8 cellular contexts compared by ENCODE assay signal in the genomic region with DNA sequence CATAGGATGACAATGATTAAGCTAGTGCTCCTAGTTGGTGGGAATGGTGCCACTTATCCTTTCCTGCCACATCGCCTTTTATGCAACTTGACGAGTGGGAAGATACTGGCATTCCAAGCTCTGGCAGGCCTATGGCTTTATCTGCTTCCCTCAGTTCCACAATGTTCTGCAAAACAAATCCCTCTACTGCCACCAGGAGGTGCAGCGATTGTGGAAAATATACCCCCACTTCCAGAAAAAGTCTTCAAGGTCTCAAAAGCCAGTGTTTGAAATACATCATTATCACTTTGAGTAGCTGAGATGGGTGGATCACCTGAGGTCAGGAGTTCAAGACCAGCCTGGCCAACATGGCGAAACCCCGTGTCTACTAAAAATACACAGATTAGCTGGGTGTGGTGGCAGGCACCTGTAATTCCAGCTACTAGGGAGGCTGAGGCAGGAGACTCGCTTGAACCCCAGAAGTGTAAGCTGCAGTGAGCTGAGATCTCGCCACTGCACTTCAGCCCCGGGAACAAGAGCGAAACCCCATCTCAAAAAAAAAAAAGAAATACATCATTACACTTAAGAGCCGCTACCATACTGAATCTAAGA. TPM values are rescaled to one million over a fixed set of nuclear protein-coding genes. Genes with fewer than 3 reads are reported as not detected.
DNase-seq lines count a peak whose midpoint lies in the region; ATAC-seq and TF ChIP-seq lines count a peak whose summit lies in the region.

No MANE protein-coding gene starts in this region.

- H3K9me3 ChIP-seq in SJCRH30 (replicated peaks) (no peaks in the 10 kb centered on the region), lower lobe of right lung (no peaks in the 10 kb centered on the region), aorta (ENCODE audit: control insufficient read depth, low read length) (no peaks in the 10 kb centered on the region)

- peaks cover 54% of the 10 kb centered on the region for H3K36me3 Mint-ChIP-seq in Calu3 (ENCODE audit: insufficient read depth, unreplicated experiment)

- H3K4me1 ChIP-seq in SJCRH30 (no peaks in the 10 kb centered on the region; the same call in 1 of the 2 replicates), lower lobe of right lung (peaks cover 47% of the 10 kb centered on the region), aorta (ENCODE audit: control insufficient read depth in 1 of 2, insufficient read depth in 2 of 2, low read length in 2 of 2) (no peaks in the 10 kb centered on the region)

- peak overlapping the region; percentile 31 for H3K27ac Mint-ChIP-seq in Calu3 (ENCODE audit: unreplicated experiment)

- H3K27ac ChIP-seq in SJCRH30 = no peak overlapping the region
- H3K27ac ChIP-seq in lower lobe of right lung = no peak overlapping the region
- H3K27ac ChIP-seq in aorta (ENCODE audit: low read depth in 1 of 2, low read length in 2 of 2) = no peak overlapping the region

- CTCF ChIA-PET in Calu3 (lab: Charles Lee) = interaction anchor here (0.7 to 2.3 kb wide), 13 partner anchors 9 to 1246 kb away, joined by 3 to 17 read pairs (median 5); no protein-coding TSS in a partner anchor
- CTCF ChIA-PET in HEK293T (lab: Yijun Ruan, JAX) = interaction anchor here (0.6 to 2.2 kb wide), 8 partner anchors 9 to 384 kb away, joined by 3 to 13 read pairs (median 4); no protein-coding TSS in a partner anchor

- peak overlapping the region; percentile 76 for H3K4me3 Mint-ChIP-seq in Calu3 (ENCODE audit: low read depth, unreplicated experiment)

- BruUV-seq in Calu3 (replicated peaks; lab: Mats Ljungman, UMichigan) = no TSS peak

- no peaks in the 10 kb centered on the region for H3K36me3 ChIP-seq in SJCRH30
- H3K36me3 ChIP-seq in lower lobe of right lung = no peaks in the 10 kb centered on the region
- H3K36me3 ChIP-seq in aorta (ENCODE audit: control insufficient read depth in 1 of 2, insufficient read depth in 2 of 2, low read length in 1 of 2) = no peaks in the 10 kb centered on the region

- H3K27me3 ChIP-seq in SJCRH30 (no peaks in the 10 kb centered on the region), lower lobe of right lung (ENCODE audit: low read depth) (no peaks in the 10 kb centered on the region), aorta (ENCODE audit: control insufficient read depth in 1 of 2, insufficient read depth in 2 of 2, low read length in 1 of 2) (no peaks in the 10 kb centered on the region)

- peak; percentile 63 for DNase-seq in Calu3
- peak; percentile 57 for DNase-seq in HEK293T (ENCODE audit: extremely low spot score)
- peak; percentile 26 to 53 for DNase-seq in SJCRH30
- DNase-seq in dedifferentiated amniotic fluid mesenchymal stem cell (ENCODE audit: extremely low spot score) = peak; percentile 72
- no peak for DNase-seq in lower lobe of right lung
- DNase-seq in aorta = peak in 1 of 2 donors; percentile 63
- no peak for DNase-seq in activated CD8-positive, alpha-beta memory T cell treated with anti-CD3 and anti-CD28 coated beads, Interleukin-2, amount 50 U/mL, for 48 hours

- H3K4me1 Mint-ChIP-seq in Calu3 (ENCODE audit: low read depth, unreplicated experiment) = peaks cover 42% of the 10 kb centered on the region

- 49 to 54% methylated on average over 10 of the region's 10 CpGs for WGBS in aorta, 2 donors

- peak; percentile 60 for TF ChIP-seq CTCF in Calu3 (IDR thresholded peaks at IDR 0.05; ENCODE audit: unreplicated experiment)
- peak; percentile 71 for TF ChIP-seq CTCF in lower lobe of right lung (IDR thresholded peaks at IDR 0.05)

- POLR2A ChIA-PET in HEK293T (lab: Yijun Ruan, JAX) = no interaction called here

- intact Hi-C loops in Calu3 (cut with micrococcal nuclease; ENCODE audit: unreplicated experiment) (loop anchor here (1.0 to 2.0 kb wide), 5 partner anchors 33 to 140 kb away; no protein-coding TSS in a partner anchor), lower lobe of right lung (cut with DNase I) (loop anchor here (10.0 kb wide), 1 partner anchor 59 kb away; no protein-coding TSS in a partner anchor), aorta (cut with DNase I) (loop anchor here (5.0 to 10.0 kb wide), 4 partner anchors 89 to 1279 kb away; no protein-coding TSS in a partner anchor)

- no peaks in the 10 kb centered on the region for H3K9me3 Mint-ChIP-seq in Calu3 (ENCODE audit: low read depth, unreplicated experiment)

- H3K27me3 Mint-ChIP-seq in Calu3 (ENCODE audit: unreplicated experiment) = no peaks in the 10 kb centered on the region

- H3K4me3 ChIP-seq in SJCRH30 (no peak overlapping the region), lower lobe of right lung (no peak overlapping the region), aorta (ENCODE audit: low read length in 2 of 2) (no peak overlapping the region)

- ATAC-seq in lower lobe of right lung (no peak), aorta (ENCODE audit: low FRiP score) (peak; percentile 64), HG02642 (IDR thresholded peaks at IDR 0.05; ENCODE audit: poor library complexity, unreplicated experiment) (no peak)

TF ChIP-seq in HEK293T, 16 proteins besides CTCF, POLR2A, EP300 and RAD21:
- TF ChIP-seq CTBP1 (IDR thresholded peaks at IDR 0.05; ENCODE audit: borderline replicate concordance) (no peak), FOXM1 (IDR thresholded peaks at IDR 0.05; ENCODE audit: borderline replicate concordance) (no peak), LEF1 (IDR thresholded peaks at IDR 0.05; ENCODE audit: borderline replicate concordance) (no peak), TARDBP (IDR thresholded peaks at IDR 0.05) (no peak), BHLHE40 (IDR thresholded peaks at IDR 0.05; ENCODE audit: borderline replicate concordance) (no peak), HDGF (IDR thresholded peaks at IDR 0.05; ENCODE audit: borderline replicate concordance) (no peak), FOXK2 (IDR thresholded peaks at IDR 0.05) (no peak)

RNA-seq across cellular contexts. Expression of a gene that starts 3.4 kb away (rescaled TPM):
- total RNA-seq in Calu3 (2022) (214 and 233 TPM in 2 replicates), lower lobe of right lung (79.2 TPM), aorta (10 to 100 TPM; 57.1 to 60.9 TPM)
- 77.5 and 83.2 TPM in 2 replicates for total RNA-seq in SJCRH30 (2014; rRNA removed; shearing (Covaris generic))
- polyA plus RNA-seq in aorta = 10 to 100 TPM; 31.7 to 31.9 TPM

Comparison
In these comparisons a context has a peak if more than half of its experiments do, and no peak if none do; other contexts are left out.
1. DNase-seq: peak in Calu3 (single experiment), HEK293T (single experiment), SJCRH30 (2 of 2) and dedifferentiated amniotic fluid mesenchymal stem cell (single experiment); none in lower lobe of right lung (single experiment) and activated CD8-positive, alpha-beta memory T cell treated with anti-CD3 and anti-CD28 coated beads, Interleukin-2, amount 50 U/mL, for 48 hours (single experiment).